Comparison of ENCODE assay signal across 1 cellular context in genomic region chr7:32802305-32802910, GRCh38.
TF ChIP-seq lines count a peak whose summit lies in the region.

No MANE protein-coding gene starts in this region.

TF ChIP-seq in K562, 482 proteins besides CTCF, POLR2A, EP300 and RAD21 (continued from another document and continues in another):
- peak; percentile 42; the same call in 1 of the 2 replicates for TF ChIP-seq CEBPZ (IDR thresholded peaks at IDR 0.05; ENCODE audit: borderline replicate concordance, low read depth, low read length)
- no peak for TF ChIP-seq NR2F6 (CRISPR knock-in tag; IDR thresholded peaks at IDR 0.05)
- peak; percentile 69; the same call in 1 of the 2 replicates for TF ChIP-seq CBX5 (IDR thresholded peaks at IDR 0.05; ENCODE audit: borderline replicate concordance, low read depth)
- TF ChIP-seq ZNF639 (CRISPR knock-in tag; conservative IDR thresholded peaks at IDR 0.05 in 1 of 2, IDR thresholded peaks at IDR 0.05 in 1 of 2) = no peak
- TF ChIP-seq BCL6 (CRISPR knock-in tag; IDR thresholded peaks at IDR 0.05) = no peak
- TF ChIP-seq CCAR2 (IDR thresholded peaks at IDR 0.05; ENCODE audit: low read depth, low read length) = no peak
- TF ChIP-seq GATAD2B (IDR thresholded peaks at IDR 0.05; ENCODE audit: borderline replicate concordance) = no peak
- TF ChIP-seq NELFE (IDR thresholded peaks at IDR 0.05; ENCODE audit: insufficient read depth, insufficient read length) = no peak
- no peak for TF ChIP-seq TCF15 (CRISPR knock-in tag; IDR thresholded peaks at IDR 0.05)
- no peak for TF ChIP-seq E2F1 (CRISPR knock-in tag; IDR thresholded peaks at IDR 0.05)
- TF ChIP-seq AFF4 (CRISPR knock-in tag; IDR thresholded peaks at IDR 0.05) = no peak
- TF ChIP-seq CC2D1A (IDR thresholded peaks at IDR 0.05) = no peak
- 0 out of 2 replicates have a peak, but pooled peaks have one; percentile 43 for TF ChIP-seq TRIM28 (IDR thresholded peaks at IDR 0.05)
- no peak for TF ChIP-seq THAP12 (CRISPR knock-in tag; IDR thresholded peaks at IDR 0.05)
- no peak for TF ChIP-seq ZNF766 (CRISPR knock-in tag; conservative IDR thresholded peaks at IDR 0.05)
- TF ChIP-seq GTF2F1 (IDR thresholded peaks at IDR 0.05; ENCODE audit: low read depth, low read length) = no peak
- TF ChIP-seq NCOA2 (IDR thresholded peaks at IDR 0.05; ENCODE audit: partially characterized antibody in 2 of 2) = no peak
- no peak for TF ChIP-seq HNRNPUL1 (IDR thresholded peaks at IDR 0.05; ENCODE audit: low read length)
- no peak for TF ChIP-seq RREB1 (CRISPR knock-in tag; IDR thresholded peaks at IDR 0.05)
- no peak for TF ChIP-seq FOS (IDR thresholded peaks at IDR 0.05; ENCODE audit: extremely low read depth, insufficient read length)
- no peak for TF ChIP-seq RBBP5 (IDR thresholded peaks at IDR 0.05; ENCODE audit: borderline replicate concordance, insufficient read depth, low read length, poor library complexity, severe bottlenecking)
- TF ChIP-seq NEUROD1 (IDR thresholded peaks at IDR 0.05; ENCODE audit: borderline replicate concordance, low read depth, low read length, partially characterized antibody) = no peak
- TF ChIP-seq KAT2B (IDR thresholded peaks at IDR 0.05; ENCODE audit: low read depth, low read length) = no peak
- TF ChIP-seq KHSRP (IDR thresholded peaks at IDR 0.05) = no peak
- no peak for TF ChIP-seq CHD1 (IDR thresholded peaks at IDR 0.05; ENCODE audit: low read length)
- TF ChIP-seq TRIM24 (IDR thresholded peaks at IDR 0.05) = peak in 1 of 2 experiments; percentile 18; a peak in 1 of 4 replicates
- TF ChIP-seq SRSF7 (optimal IDR thresholded peaks at IDR 0.05; ENCODE audit: low read depth, low read length) = no peak
- TF ChIP-seq HDAC6 (IDR thresholded peaks at IDR 0.05; ENCODE audit: low read depth, low read length) = no peak
- no peak for TF ChIP-seq CREM (IDR thresholded peaks at IDR 0.05; ENCODE audit: low read depth)
- TF ChIP-seq ZNF76 (CRISPR knock-in tag; IDR thresholded peaks at IDR 0.05; ENCODE audit: borderline replicate concordance) = no peak
- no peak for TF ChIP-seq CAMTA2 (CRISPR knock-in tag; conservative IDR thresholded peaks at IDR 0.05)
- TF ChIP-seq ZNF280A (IDR thresholded peaks at IDR 0.05; ENCODE audit: low read depth, partially characterized antibody) = peak; percentile 65
- no peak for TF ChIP-seq ZBTB7A (IDR thresholded peaks at IDR 0.05; ENCODE audit: borderline replicate concordance, control insufficient read depth, low read depth, low read length)
- no peak for TF ChIP-seq MBD1 (CRISPR knock-in tag; IDR thresholded peaks at IDR 0.05)
